9 cellular contexts compared by ENCODE assay signal in the genomic region with DNA sequence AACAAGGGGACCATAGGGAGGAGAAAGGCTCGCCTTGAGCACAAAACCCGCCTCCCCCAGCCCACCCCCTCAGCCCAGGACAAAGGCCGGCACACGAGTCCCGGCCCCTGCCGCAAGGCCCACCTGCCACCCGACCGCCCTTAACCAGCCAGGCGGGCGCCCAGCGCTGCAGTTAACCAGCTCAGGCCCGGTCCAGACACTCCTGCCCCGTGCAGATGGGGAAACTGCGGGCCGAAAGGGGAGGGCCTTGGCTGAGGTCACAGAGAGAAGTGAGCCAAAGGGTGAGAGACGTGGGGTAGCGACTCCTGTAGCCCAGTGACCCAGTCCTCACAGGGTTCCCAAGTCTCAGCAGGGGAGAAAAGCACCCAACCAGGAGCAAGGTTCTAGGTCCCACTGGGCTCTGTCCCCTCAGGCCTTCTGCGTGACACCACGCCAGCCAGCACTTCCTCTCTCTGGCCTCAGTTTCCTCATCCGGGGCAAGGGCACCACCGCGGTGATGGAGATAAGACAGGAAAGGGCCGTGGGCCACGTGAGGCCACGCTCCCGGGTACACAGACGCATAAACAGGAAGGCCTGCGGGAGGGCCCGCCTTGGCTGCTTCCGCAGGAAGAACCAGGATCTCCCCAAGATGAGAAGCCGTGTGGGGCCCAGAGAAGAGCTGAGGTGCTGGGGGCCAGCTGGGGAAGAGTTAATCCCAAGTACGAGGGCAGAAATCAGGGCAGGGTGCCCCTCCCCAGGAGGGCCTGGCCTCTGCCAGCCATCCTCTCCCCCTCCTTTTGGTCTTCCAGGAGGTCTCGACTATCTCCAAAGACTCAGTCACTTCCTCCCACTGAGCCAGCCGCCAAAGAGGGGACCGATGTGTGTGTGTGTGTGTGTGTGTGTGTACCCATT. TPM values are rescaled to one million over a fixed set of nuclear protein-coding genes. Genes with fewer than 3 reads are reported as not detected.
DNase-seq lines count a peak whose midpoint lies in the region; ATAC-seq and TF ChIP-seq lines count a peak whose summit lies in the region.
"Had no signal": no experiment of that assay in that cellular context is flagged by ENCODE, and none has a peak within 500 bp of the region (broad histone marks: within the 10 kb centered on the region; RNA-seq: fewer than 3 reads in every experiment).

No MANE protein-coding gene starts in this region.

- H3K9me3 ChIP-seq in neutrophil (no peaks in the 10 kb centered on the region), suprapubic skin (no peaks in the 10 kb centered on the region)

- peaks cover 12% of the 10 kb centered on the region for H3K36me3 ChIP-seq in neutrophil
- H3K36me3 ChIP-seq in suprapubic skin: no peaks in the 10 kb centered on the region
- H3K36me3 ChIP-seq: cardiac muscle cell had no signal

- peaks cover 32 to 41% of the 10 kb centered on the region in 2 experiments for H3K4me1 ChIP-seq in neutrophil (ENCODE audit: control insufficient read depth in 1 of 2, insufficient read depth in 1 of 2, low read depth in 1 of 2, low read length in 1 of 2)
- peaks cover 25% of the 10 kb centered on the region for H3K4me1 ChIP-seq in suprapubic skin

- ATAC-seq in HG02885 (IDR thresholded peaks at IDR 0.05; ENCODE audit: poor library complexity, unreplicated experiment): peak; percentile 40
- no peak for ATAC-seq in HG03457 (IDR thresholded peaks at IDR 0.05; ENCODE audit: unreplicated experiment)

- TF ChIP-seq CTCF in neutrophil (IDR thresholded peaks at IDR 0.05) (no peak), suprapubic skin (IDR thresholded peaks at IDR 0.05) (no peak)

- peak overlapping the region; percentile 88 to 89 for H3K4me3 ChIP-seq in neutrophil (ENCODE audit: low read depth in 1 of 2, low read length in 1 of 2)
- peak overlapping the region; percentile 44 for H3K4me3 ChIP-seq in suprapubic skin
- H3K4me3 ChIP-seq: cardiac muscle cell had no signal

- H3K27ac ChIP-seq in neutrophil (peak overlapping the region; percentile 96), suprapubic skin (peak overlapping the region; percentile 39)
- H3K27ac ChIP-seq: cardiac muscle cell had no signal

- DNase-seq in CD1c-positive myeloid dendritic cell (ENCODE audit: extremely low spot score) (peak; percentile 93), dermis blood vessel endothelial cell (peak; percentile 89), suprapubic skin (ENCODE audit: low spot score in 2 of 2) (no peak), NCI-H2029 treated with DMSO at 0.1 percent for 48 hours (lab: John Stamatoyannopoulos, UW) (no peak)
- peak; percentile 63 for DNase-seq in activated CD4-positive, alpha-beta T cell treated with anti-CD3 and anti-CD28 coated beads for 1 hour

- TF ChIP-seq EP300 in suprapubic skin (IDR thresholded peaks at IDR 0.05): no peak

- WGBS in suprapubic skin: 48% methylated on average over 26 of the region's 35 CpGs

- no peak for TF ChIP-seq POLR2A in suprapubic skin (IDR thresholded peaks at IDR 0.05)

- H3K27me3 ChIP-seq in neutrophil: no peaks in the 10 kb centered on the region
- H3K27me3 ChIP-seq in suprapubic skin: peaks cover 39% of the 10 kb centered on the region
- H3K27me3 ChIP-seq: cardiac muscle cell had no signal

RNA-seq across cellular contexts. Expression of a gene that starts 1.8 kb away (rescaled TPM):
- total RNA-seq in dermis blood vessel endothelial cell (163 and 228 TPM in 2 replicates), suprapubic skin (1 to 10 TPM; 3.5 to 8.6 (median 4.9) TPM)

RNA-seq across cellular contexts. Expression of a gene that starts 34.9 kb away (rescaled TPM):
- total RNA-seq in dermis blood vessel endothelial cell (55.8 and 61.6 TPM in 2 replicates), suprapubic skin (10 to 100 TPM; 12.2 to 17.3 (median 14.8) TPM)

RNA-seq across cellular contexts. Expression of a gene that starts 57.1 kb away (rescaled TPM):
- total RNA-seq in dermis blood vessel endothelial cell: under 0.01 and 0.14 TPM in 2 replicates
- under 1 TPM; 0.10 to 0.59 (median 0.31) TPM for total RNA-seq in suprapubic skin

Comparison
In these comparisons a context has a peak if more than half of its experiments do, and no peak if none do; other contexts are left out.
1. DNase-seq: peak in CD1c-positive myeloid dendritic cell (single experiment), activated CD4-positive, alpha-beta T cell treated with anti-CD3 and anti-CD28 coated beads for 1 hour (single experiment) and dermis blood vessel endothelial cell (single experiment); none in suprapubic skin (0 of 2) and NCI-H2029 treated with DMSO at 0.1 percent for 48 hours (single experiment).
2. RNA of a gene that starts 1.8 kb away (total RNA-seq): 163 to 228 TPM in dermis blood vessel endothelial cell; 3.5 to 8.6 TPM in suprapubic skin; every median in the first group is over 10 times any median in the second.